ENCODE assay signal across 8 cellular contexts in the genomic region with DNA sequence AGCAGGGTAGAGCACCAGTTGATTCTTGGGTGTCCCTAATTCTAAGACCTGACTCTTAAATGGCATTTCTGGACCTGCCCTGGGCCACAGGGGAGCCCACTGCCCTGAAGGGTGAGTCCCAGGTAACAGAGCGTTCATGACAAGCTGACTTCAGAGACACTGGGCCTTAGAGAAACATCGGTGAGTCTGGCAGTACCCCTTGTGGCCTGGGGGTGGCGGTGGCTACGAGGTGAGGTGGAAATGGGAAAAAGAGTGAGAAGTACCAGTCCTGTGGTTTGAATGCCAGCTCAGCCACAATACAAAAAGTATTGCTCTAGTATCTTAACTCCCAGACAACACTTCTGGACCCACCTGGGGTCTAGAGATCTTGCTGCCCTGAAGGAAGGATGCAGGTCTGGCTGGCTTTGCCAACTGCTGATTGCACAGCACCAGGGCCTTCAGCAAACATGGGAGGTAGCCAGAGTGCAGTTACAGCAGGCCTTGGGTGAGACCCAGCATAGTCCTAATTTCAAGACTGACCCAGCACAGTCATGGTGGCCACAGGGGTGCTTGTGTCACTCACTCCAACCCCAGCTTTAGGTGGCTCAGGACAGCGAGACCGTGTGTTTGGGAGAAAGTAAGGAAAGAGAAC. TPM values are rescaled to one million over a fixed set of nuclear protein-coding genes. Genes with fewer than 3 reads are reported as not detected.
A peak's percentile ranks its signal among the peaks of the same experiment; 100 is the strongest.
DNase-seq lines count a peak whose midpoint lies in the region; ATAC-seq and TF ChIP-seq lines count a peak whose summit lies in the region.

No MANE protein-coding gene starts in this region.

- H2AFZ ChIP-seq in fibroblast of lung (ENCODE audit: low read length): no peak overlapping the region

- no peak overlapping the region for H3K4me3 ChIP-seq in fibroblast of lung (replicated peaks in 1 of 4; ENCODE audit: control extremely low read depth in 1 of 4, insufficient read depth in 1 of 4, low read depth in 3 of 4, low read length in 4 of 4)
- H3K4me3 ChIP-seq in retinal pigment epithelial cell (ENCODE audit: low read length): no peak overlapping the region

- no peaks in the 10 kb centered on the region for H3K9me3 ChIP-seq in fibroblast of lung (ENCODE audit: control insufficient read depth, insufficient read depth, low read depth, low read length)

- peak; percentile 52 for ATAC-seq in HG02763 (IDR thresholded peaks at IDR 0.05; ENCODE audit: unreplicated experiment)

- no peak overlapping the region for H3K4me2 ChIP-seq in fibroblast of lung (ENCODE audit: extremely low read depth, insufficient read depth, low read length)

- H3K27me3 ChIP-seq in fibroblast of lung (ENCODE audit: control insufficient read depth, insufficient read depth, low read length): no peaks in the 10 kb centered on the region

- H3K4me1 ChIP-seq in fibroblast of lung (ENCODE audit: control insufficient read depth, extremely low read depth, insufficient read depth, low read length): no peaks in the 10 kb centered on the region

- peaks cover 89% of the 10 kb centered on the region for H3K79me2 ChIP-seq in fibroblast of lung (ENCODE audit: control insufficient read depth, insufficient read depth, low read length)

- H3K27ac ChIP-seq in fibroblast of lung (ENCODE audit: insufficient read depth, low read length): no peak overlapping the region

- H3K9ac ChIP-seq in fibroblast of lung (ENCODE audit: insufficient read depth, low read length): no peak overlapping the region

- H4K20me1 ChIP-seq in fibroblast of lung (ENCODE audit: control insufficient read depth, extremely low read depth, insufficient read depth, low read length): no peaks in the 10 kb centered on the region

- peak; percentile 3 for DNase-seq in NCI-H748 (lab: John Stamatoyannopoulos, UW; ENCODE audit: unreplicated experiment)
- no peak for DNase-seq in NCI-H748 treated with DMSO at 0.1 percent for 48 hours (lab: John Stamatoyannopoulos, UW)
- peak; percentile 51 for DNase-seq in NCI-H526 treated with DMSO at 0.1 percent for 48 hours (lab: John Stamatoyannopoulos, UW)
- peak; percentile 42 for DNase-seq in activated CD8-positive, alpha-beta memory T cell treated with anti-CD3 and anti-CD28 coated beads, Interleukin-2, amount 50 U/mL, for 1 hour (ENCODE audit: extremely low read depth)
- DNase-seq in fibroblast of lung (ENCODE audit: low read depth in 2 of 2): peak in 1 of 2 donors; percentile 26
- no peak for DNase-seq in retinal pigment epithelial cell (ENCODE audit: low read depth)
- DNase-seq in NCI-H1092 treated with DMSO at 0.1 percent for 48 hours (lab: John Stamatoyannopoulos, UW): no peak

- TF ChIP-seq CTCF in fibroblast of lung (conservative IDR thresholded peaks at IDR 0.05 in 1 of 2, IDR thresholded peaks at IDR 0.05 in 1 of 2; ENCODE audit: low read depth in 1 of 2, low read length in 2 of 2) (peak; percentile 28 to 58), retinal pigment epithelial cell (conservative IDR thresholded peaks at IDR 0.05; ENCODE audit: low read depth, low read length) (peak; percentile 72)

- no peaks in the 10 kb centered on the region for H3K36me3 ChIP-seq in fibroblast of lung (ENCODE audit: control insufficient read depth, insufficient read depth, low read length)

RNA-seq across cellular contexts. Expression of a gene that starts 44.5 kb away (rescaled TPM):
- 113 and 129 TPM in 2 replicates for total RNA-seq in fibroblast of lung
- 48.4 and 52.4 TPM in 2 replicates for polyA plus RNA-seq in fibroblast of lung
- 37.5 and 42.6 TPM in 2 replicates for polyA plus RNA-seq in fibroblast of lung (2012)
- 57.1 and 94.3 TPM in 2 replicates for polyA minus RNA-seq in fibroblast of lung (ENCODE audit: low replicate concordance)

Comparison
In these comparisons a context has a peak if more than half of its experiments do, and no peak if none do; other contexts are left out.
1. DNase-seq: peak in NCI-H748 (single experiment), NCI-H526 treated with DMSO at 0.1 percent for 48 hours (single experiment) and activated CD8-positive, alpha-beta memory T cell treated with anti-CD3 and anti-CD28 coated beads, Interleukin-2, amount 50 U/mL, for 1 hour (single experiment); none in NCI-H748 treated with DMSO at 0.1 percent for 48 hours (single experiment), retinal pigment epithelial cell (single experiment) and NCI-H1092 treated with DMSO at 0.1 percent for 48 hours (single experiment).